Comparison of ENCODE assay signal across 8 cellular contexts in genomic region chr12:32679910-32680217, GRCh38. TPM values are rescaled to one million over a fixed set of nuclear protein-coding genes. Genes with fewer than 3 reads are reported as not detected.
DNase-seq lines count a peak whose midpoint lies in the region; ATAC-seq, FAIRE-seq and TF ChIP-seq lines count a peak whose summit lies in the region.

No MANE protein-coding gene starts in this region.

- WGBS in lung, 2 donors, result 0 to 1% methylated on average over 14 of the region's 14 CpGs

- H4K20me1 ChIP-seq in astrocyte (ENCODE audit: insufficient read depth, low read length), result peaks cover 28% of the 10 kb centered on the region

- H3K4me2 ChIP-seq in astrocyte (ENCODE audit: low read length), result peak overlapping the region; percentile 89

- intact Hi-C loops in Right ventricle myocardium superior (cut with DNase I), result loop anchor here (10.0 kb wide), 1 partner anchor 1015 kb away; no protein-coding TSS in a partner anchor
- intact Hi-C loops in uterus (cut with DNase I; ENCODE audit: low total_unique reads), result no loop called here

- no peaks in the 10 kb centered on the region for H3K9me3 ChIP-seq in cardiac muscle cell (ENCODE audit: low read depth)
- H3K9me3 ChIP-seq in astrocyte (ENCODE audit: insufficient read depth, low read depth, low read length), result no peaks in the 10 kb centered on the region
- H3K9me3 ChIP-seq in lung (ENCODE audit: control insufficient read depth in 2 of 2, insufficient read depth in 1 of 2, low read length in 1 of 2), result no peaks in the 10 kb centered on the region
- H3K9me3 ChIP-seq in uterus, result no peaks in the 10 kb centered on the region

- no peak for TF ChIP-seq CTCF in cardiac muscle cell (IDR thresholded peaks at IDR 0.05; ENCODE audit: low read depth, low read length)
- no peak for TF ChIP-seq CTCF in astrocyte (IDR thresholded peaks at IDR 0.05; ENCODE audit: insufficient read depth, low read depth, low read length)
- TF ChIP-seq CTCF in lung (IDR thresholded peaks at IDR 0.05; ENCODE audit: control extremely low read depth, extremely low read depth), result no peak
- no peak for TF ChIP-seq CTCF in uterus (IDR thresholded peaks at IDR 0.05)

- peak overlapping the region; percentile 93 for H3K9ac ChIP-seq in astrocyte (ENCODE audit: low read length)

- H3K4me3 ChIP-seq in cardiac muscle cell (peak overlapping the region; percentile 67), astrocyte (ENCODE audit: insufficient read depth, low read depth, low read length) (peak overlapping the region; percentile 88), lung (peak overlapping the region; percentile 88), uterus (peak overlapping the region; percentile 54 to 93)

- peaks cover 7% of the 10 kb centered on the region for H3K4me1 ChIP-seq in cardiac muscle cell (ENCODE audit: low read depth)
- H3K4me1 ChIP-seq in astrocyte (ENCODE audit: insufficient read depth, low read length), result no peaks in the 10 kb centered on the region
- H3K4me1 ChIP-seq in lung (ENCODE audit: control insufficient read depth in 2 of 2, insufficient read depth in 2 of 2, low read length in 2 of 2), result peaks cover 3 to 4% of the 10 kb centered on the region in 2 donors
- no peaks in the 10 kb centered on the region for H3K4me1 ChIP-seq in uterus

- H3K27me3 ChIP-seq in cardiac muscle cell (no peaks in the 10 kb centered on the region), astrocyte (ENCODE audit: insufficient read depth, low read length) (no peaks in the 10 kb centered on the region), lung (ENCODE audit: control insufficient read depth, insufficient read depth) (no peaks in the 10 kb centered on the region), uterus (no peaks in the 10 kb centered on the region)

- H3K4me3 Mint-ChIP-seq in astrocyte (ENCODE audit: unreplicated experiment), result peak overlapping the region; percentile 90

- H3K9me3 Mint-ChIP-seq in astrocyte (ENCODE audit: unreplicated experiment), result no peaks in the 10 kb centered on the region

- peaks cover 2% of the 10 kb centered on the region for H3K36me3 Mint-ChIP-seq in astrocyte (ENCODE audit: low read depth, unreplicated experiment)

- no peak for ATAC-seq in Right ventricle myocardium superior (ENCODE audit: poor library complexity)
- ATAC-seq in lung (ENCODE audit: insufficient read depth, low FRiP score), result peak; percentile 5
- ATAC-seq in GM18511 (IDR thresholded peaks at IDR 0.05; ENCODE audit: unreplicated experiment), result no peak
- no peak for ATAC-seq in GM19397 (IDR thresholded peaks at IDR 0.05; ENCODE audit: unreplicated experiment)
- ATAC-seq in GM18505 (IDR thresholded peaks at IDR 0.05; ENCODE audit: unreplicated experiment), result no peak

- H2AFZ ChIP-seq in astrocyte (ENCODE audit: low read depth, low read length), result peak overlapping the region; percentile 91

- peak overlapping the region; percentile 87 for H3K27ac ChIP-seq in cardiac muscle cell
- peak overlapping the region; percentile 92 for H3K27ac ChIP-seq in astrocyte (ENCODE audit: low read depth, low read length)
- peak overlapping the region; percentile 97 to 98 for H3K27ac ChIP-seq in lung (ENCODE audit: low read depth in 1 of 2, low read length in 1 of 2)
- H3K27ac ChIP-seq in uterus, result peak overlapping the region; percentile 92 to 93

- H3K36me3 ChIP-seq in cardiac muscle cell, result no peaks in the 10 kb centered on the region
- H3K36me3 ChIP-seq in astrocyte (ENCODE audit: insufficient read depth, low read length), result no peaks in the 10 kb centered on the region
- no peaks in the 10 kb centered on the region for H3K36me3 ChIP-seq in lung (ENCODE audit: control insufficient read depth in 2 of 2, insufficient read depth in 2 of 2, low read length in 2 of 2)
- no peaks in the 10 kb centered on the region for H3K36me3 ChIP-seq in uterus

- FAIRE-seq in astrocyte (lab: Jason Lieb, UNC), result no peak

- H3K27ac Mint-ChIP-seq in astrocyte (ENCODE audit: unreplicated experiment), result peak overlapping the region; percentile 44

- no peak for DNase-seq in cardiac muscle cell (ENCODE audit: low read depth in 1 of 2, low spot score in 1 of 2)
- DNase-seq in Right ventricle myocardium superior, result no peak
- DNase-seq in astrocyte (ENCODE audit: low read depth), result no peak
- DNase-seq in lung (ENCODE audit: low spot score), result no peak
- DNase-seq in uterus, result no peak

- peaks cover 53% of the 10 kb centered on the region for H3K79me2 ChIP-seq in astrocyte (ENCODE audit: insufficient read depth, low read length)

- TF ChIP-seq POLR2A in uterus (IDR thresholded peaks at IDR 0.05) (no peak), GM18505 (IDR thresholded peaks at IDR 0.05; ENCODE audit: borderline replicate concordance, extremely low read depth, insufficient read depth, insufficient read length) (no peak)

- H3K27me3 Mint-ChIP-seq in astrocyte (ENCODE audit: low read depth, unreplicated experiment), result no peaks in the 10 kb centered on the region

- H3K4me1 Mint-ChIP-seq in astrocyte (ENCODE audit: low read depth, unreplicated experiment), result peaks cover 3% of the 10 kb centered on the region

RNA-seq across cellular contexts. Expression of gene DNM1L, which starts 0.8 kb away (rescaled TPM):
- 51.9 and 57.5 TPM in 2 replicates for total RNA-seq in cardiac muscle cell
- polyA plus RNA-seq in cardiac muscle cell, result 56.7 and 64.4 TPM in 2 replicates
- total RNA-seq in Right ventricle myocardium superior, result 52.9 TPM
- 92.1 and 93.9 TPM in 2 replicates for total RNA-seq in astrocyte
- 10 to 100 TPM; 53.1 to 88.1 TPM for total RNA-seq in lung
- 10 to 100 TPM; 27.4 to 28.8 TPM for polyA plus RNA-seq in lung
- 100 to 1,000 TPM in 1 of 4 donors, 10 to 100 TPM in 3; 32.3 to 122 (median 62.2) TPM for total RNA-seq in uterus
